ENCODE assay signal across 26 cellular contexts in the genomic region with DNA sequence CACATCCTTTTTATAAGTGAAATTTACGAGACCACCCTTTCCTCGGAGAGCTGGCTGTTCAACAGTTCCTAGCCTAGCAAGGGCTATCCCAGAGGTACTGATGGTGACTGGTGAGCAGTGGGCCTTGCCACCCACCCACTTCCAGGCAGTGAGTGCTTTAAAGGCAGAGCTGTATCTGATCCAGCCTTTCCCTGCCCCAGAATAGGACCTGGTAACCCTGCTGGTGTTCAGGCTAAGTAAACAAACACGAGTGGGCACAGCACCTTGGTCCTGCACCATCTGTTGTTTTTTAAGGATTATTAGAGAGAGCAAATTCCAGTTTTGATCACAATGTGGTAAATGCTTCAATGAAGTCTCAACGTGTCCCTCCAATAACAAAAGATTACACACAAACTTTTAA.
A peak's percentile ranks its signal among the peaks of the same experiment; 100 is the strongest.
DNase-seq lines count a peak whose midpoint lies in the region; ATAC-seq, FAIRE-seq and TF ChIP-seq lines count a peak whose summit lies in the region.
"Had no signal": no experiment of that assay in that cellular context is flagged by ENCODE, and none has a peak within 500 bp of the region (broad histone marks: within the 10 kb centered on the region; RNA-seq: fewer than 3 reads in every experiment).

No MANE protein-coding gene starts in this region.

- ATAC-seq in left lobe of liver: peak; percentile 62
- ATAC-seq: PC-3 had no signal

- FAIRE-seq in GM12892 (lab: Jason Lieb, UNC): no peak
- FAIRE-seq: GM12891, GM19239, HTR-8/SVneo had no signal

- peak; percentile 6 for DNase-seq in NCI-H1092 treated with DMSO at 0.1 percent for 48 hours (lab: John Stamatoyannopoulos, UW)
- no peak for DNase-seq in NCI-H1092 (lab: John Stamatoyannopoulos, UW)
- DNase-seq in DMS53 (lab: John Stamatoyannopoulos, UW): peak; percentile 42
- peak; percentile 78 for DNase-seq in cerebellar cortex (ENCODE audit: low spot score)
- DNase-seq in left lobe of liver (ENCODE audit: low spot score): peak; percentile 37
- DNase-seq in GM12892 (ENCODE audit: insufficient read length): no peak
- DNase-seq in OCI-M1 (lab: John Stamatoyannopoulos, UW): no peak
- no peak for DNase-seq in hepatic stellate cell (ENCODE audit: low spot score)
- DNase-seq: 8988T; CD4-positive, CD25-positive, alpha-beta regulatory T cell; DMS79; EL; GF-D8; GM23248; H9; KBM-7; MV-4-11; NCI-H2029; NCI-H446; NCI-H526; PC-3; SK-N-SH; SW 1271 had no signal

- no peak for TF ChIP-seq POLR2A in GM12892 (IDR thresholded peaks at IDR 0.05; ENCODE audit: low read depth, low read length)

Comparison
In these comparisons a context has a peak if more than half of its experiments do, and no peak if none do; other contexts are left out.
1. DNase-seq: peak in NCI-H1092 treated with DMSO at 0.1 percent for 48 hours (single experiment), DMS53 (single experiment), cerebellar cortex (single experiment) and left lobe of liver (single experiment); none in NCI-H1092 (single experiment), GM12892 (single experiment), OCI-M1 (single experiment) and hepatic stellate cell (single experiment).